ENCODE assay signal across 10 cellular contexts in genomic region chr3:151037746-151038145, GRCh38. TPM values are rescaled to one million over a fixed set of nuclear protein-coding genes. Genes with fewer than 3 reads are reported as not detected.
A peak's percentile ranks its signal among the peaks of the same experiment; 100 is the strongest.
DNase-seq lines count a peak whose midpoint lies in the region; ATAC-seq and TF ChIP-seq lines count a peak whose summit lies in the region.
"Had no signal": no experiment of that assay in that cellular context is flagged by ENCODE, and none has a peak within 500 bp of the region (broad histone marks: within the 10 kb centered on the region; RNA-seq: fewer than 3 reads in every experiment).

No MANE protein-coding gene starts in this region.

- H3K4me3 Mint-ChIP-seq in neural progenitor cell, result no peak overlapping the region

- POLR2A ChIA-PET in Panc1 (lab: Charles Lee), result no interaction called here

- BruUV-seq in Panc1 (replicated peaks; lab: Mats Ljungman, UMichigan), result no TSS peak

- peak; percentile 98 for DNase-seq in Daoy (ENCODE audit: low read depth)
- DNase-seq in Panc1 (ENCODE audit: low read depth, low spot score), result no peak
- peak; percentile 91 to 98 for DNase-seq in fibroblast of lung (ENCODE audit: low read depth in 2 of 2)
- DNase-seq in omental fat pad (ENCODE audit: low spot score), result no peak
- no peak for DNase-seq in KG1 (lab: John Stamatoyannopoulos, UW)
- DNase-seq in neural progenitor cell (ENCODE audit: low spot score), result no peak
- no peak for DNase-seq in middle frontal gyrus (ENCODE audit: extremely low spot score, low spot score)
- DNase-seq in activated T-cell treated with anti-CD3 and anti-CD28 coated beads, Interleukin-2, amount 50 U/mL, for 48 hours, result no peak
- DNase-seq: activated CD4-positive, alpha-beta T cell treated with anti-CD3 and anti-CD28 coated beads, Interleukin-2, amount 50 U/mL, for 48 hours; spleen had no signal

- no peaks in the 10 kb centered on the region for H3K79me2 ChIP-seq in fibroblast of lung (ENCODE audit: control insufficient read depth, insufficient read depth, low read length)
- no peaks in the 10 kb centered on the region for H3K79me2 ChIP-seq in neural progenitor cell (ENCODE audit: low read depth)

- H3K9me3 ChIP-seq in Panc1 (ENCODE audit: control insufficient read depth, insufficient read depth, low read depth, low read length), result no peaks in the 10 kb centered on the region
- no peaks in the 10 kb centered on the region for H3K9me3 ChIP-seq in fibroblast of lung (ENCODE audit: control insufficient read depth, insufficient read depth, low read depth, low read length)
- H3K9me3 ChIP-seq in neural progenitor cell (ENCODE audit: low read depth), result no peaks in the 10 kb centered on the region
- H3K9me3 ChIP-seq: spleen had no signal

- H3K27me3 ChIP-seq in Panc1 (ENCODE audit: control insufficient read depth, insufficient read depth, low read length), result no peaks in the 10 kb centered on the region; the same call in 1 of the 2 replicates
- no peaks in the 10 kb centered on the region for H3K27me3 ChIP-seq in fibroblast of lung (ENCODE audit: control insufficient read depth, insufficient read depth, low read length)
- no peaks in the 10 kb centered on the region for H3K27me3 ChIP-seq in neural progenitor cell
- H3K27me3 ChIP-seq: spleen had no signal

- H3K9ac ChIP-seq in fibroblast of lung (ENCODE audit: insufficient read depth, low read length), result no peak overlapping the region
- H3K9ac ChIP-seq in neural progenitor cell, result no peak overlapping the region

- H3K36me3 ChIP-seq in Panc1 (ENCODE audit: control insufficient read depth, insufficient read depth, low read length) (no peaks in the 10 kb centered on the region), fibroblast of lung (ENCODE audit: control insufficient read depth, insufficient read depth, low read length) (no peaks in the 10 kb centered on the region), neural progenitor cell (no peaks in the 10 kb centered on the region)
- H3K36me3 ChIP-seq: spleen had no signal

- H3K4me1 Mint-ChIP-seq in neural progenitor cell, result no peaks in the 10 kb centered on the region

- H3K4me2 ChIP-seq in fibroblast of lung (ENCODE audit: extremely low read depth, insufficient read depth, low read length), result peak overlapping the region; percentile 17
- no peak overlapping the region for H3K4me2 ChIP-seq in neural progenitor cell

- intact Hi-C loops in Panc1 (cut with micrococcal nuclease; ENCODE audit: unreplicated experiment), result no loop called here

- in situ Hi-C loops in Panc1 (cut with HindIII; ENCODE audit: low pct_unique_long_range_greater_than_20kb, low sequenced_read_pairs), result no loop called here

- no peaks in the 10 kb centered on the region for H3K36me3 Mint-ChIP-seq in neural progenitor cell

- H3K9me3 Mint-ChIP-seq in neural progenitor cell, result no peaks in the 10 kb centered on the region

- H3K27me3 Mint-ChIP-seq in neural progenitor cell (ENCODE audit: insufficient read depth, low read depth), result no peaks in the 10 kb centered on the region

- no peak overlapping the region for H3K27ac Mint-ChIP-seq in neural progenitor cell

- H3K27ac ChIP-seq in Panc1 (ENCODE audit: low read length) (no peak overlapping the region), fibroblast of lung (ENCODE audit: insufficient read depth, low read length) (peak overlapping the region; percentile 57), neural progenitor cell (no peak overlapping the region)
- H3K27ac ChIP-seq: spleen had no signal

- no peaks in the 10 kb centered on the region for H3K4me1 ChIP-seq in Panc1 (ENCODE audit: control insufficient read depth, insufficient read depth, low read length)
- H3K4me1 ChIP-seq in fibroblast of lung (ENCODE audit: control insufficient read depth, extremely low read depth, insufficient read depth, low read length), result peaks cover 4% of the 10 kb centered on the region
- H3K4me1 ChIP-seq in neural progenitor cell, result no peaks in the 10 kb centered on the region
- H3K4me1 ChIP-seq: spleen had no signal

- H3K4me3 ChIP-seq in Panc1 (ENCODE audit: low read depth in 2 of 2, low read length in 2 of 2) (no peak overlapping the region), fibroblast of lung (replicated peaks in 1 of 4; ENCODE audit: control extremely low read depth in 1 of 4, insufficient read depth in 1 of 4, low read depth in 3 of 4, low read length in 4 of 4) (no peak overlapping the region), neural progenitor cell (no peak overlapping the region)
- H3K4me3 ChIP-seq: spleen had no signal

- no peaks in the 10 kb centered on the region for H3F3A ChIP-seq in neural progenitor cell (ENCODE audit: low read depth)

- CTCF ChIA-PET in Panc1 (lab: Charles Lee), result no interaction called here

- H4K20me1 ChIP-seq in fibroblast of lung (ENCODE audit: control insufficient read depth, extremely low read depth, insufficient read depth, low read length) (no peaks in the 10 kb centered on the region), neural progenitor cell (ENCODE audit: low read depth) (no peaks in the 10 kb centered on the region)

- TF ChIP-seq CTCF in Panc1 (IDR thresholded peaks at IDR 0.05) (no peak), fibroblast of lung (conservative IDR thresholded peaks at IDR 0.05 in 1 of 2, IDR thresholded peaks at IDR 0.05 in 1 of 2; ENCODE audit: low read depth in 1 of 2, low read length in 2 of 2) (no peak), omental fat pad (IDR thresholded peaks at IDR 0.05) (no peak), neural progenitor cell (IDR thresholded peaks at IDR 0.05) (no peak)

- H2AFZ ChIP-seq in fibroblast of lung (ENCODE audit: low read length) (no peak overlapping the region), neural progenitor cell (replicated peaks) (no peak overlapping the region)

- ATAC-seq in Panc1 (0 out of 2 replicates have a peak, but pooled peaks have one; percentile 56), omental fat pad (ENCODE audit: low FRiP score) (peak; percentile 54)

RNA-seq across cellular contexts. Expression of gene MED12L, which starts 47.7 kb away (rescaled TPM):
- 1.8 and 2.7 TPM in 2 replicates for total RNA-seq in Daoy (2014; rRNA removed; shearing (Covaris generic))
- 2.8 TPM for total RNA-seq in Panc1 (2021; ENCODE audit: unreplicated experiment)
- 1.4 TPM for polyA plus RNA-seq in Panc1 (2012; ENCODE audit: insufficient read length)
- 4.3 and 4.9 TPM in 2 replicates for total RNA-seq in fibroblast of lung
- polyA plus RNA-seq in fibroblast of lung, result 0.21 and 0.94 TPM in 2 replicates
- 0.06 and 0.51 TPM in 2 replicates for polyA plus RNA-seq in fibroblast of lung (2012)
- polyA minus RNA-seq in fibroblast of lung (ENCODE audit: low replicate concordance), result 0.07 and 0.43 TPM in 2 replicates
- total RNA-seq in omental fat pad, result under 1 TPM; 0.16 to 0.37 (median 0.31) TPM
- total RNA-seq in neural progenitor cell (ENCODE audit: low replicate concordance), result 14.2 and 16.5 TPM in 2 replicates

Comparison
In these comparisons a context has a peak if more than half of its experiments do, and no peak if none do; other contexts are left out.
1. DNase-seq: peak in Daoy (single experiment) and fibroblast of lung (2 of 2); none in Panc1 (single experiment), omental fat pad (single experiment), KG1 (single experiment), neural progenitor cell (single experiment), middle frontal gyrus (single experiment) and activated T-cell treated with anti-CD3 and anti-CD28 coated beads, Interleukin-2, amount 50 U/mL, for 48 hours (0 of 2).